In genomic region chr13:94607056-94607455, GRCh38 we compare ENCODE assay signal across 28 cellular contexts.
"Had no signal": no experiment of that assay in that cellular context is flagged by ENCODE, and none has a peak within 500 bp of the region (broad histone marks: within the 10 kb centered on the region; RNA-seq: fewer than 3 reads in every experiment).

No MANE protein-coding gene starts in this region.

- ATAC-seq: activated CD4-positive, CD25-positive, alpha-beta regulatory T cell treated with anti-CD3 and anti-CD28 coated beads, Interleukin-2, amount 50 U/mL, for 24 hours; activated T-cell treated with anti-CD3 and anti-CD28 coated beads, Interleukin-2, amount 50 U/mL, for 4 hours; effector memory CD8-positive, alpha-beta T cell; esophagus mucosa; left lung; upper lobe of right lung had no signal

- H3K9me3 ChIP-seq: adrenal gland, ascending aorta, colonic mucosa, left lung, ovary, prostate gland, thyroid gland, upper lobe of right lung had no signal

- H3K4me3 ChIP-seq: adrenal gland, ascending aorta, colonic mucosa, left lung, ovary, prostate gland, thyroid gland, upper lobe of right lung had no signal

- H3K36me3 ChIP-seq: colonic mucosa, ovary had no signal

- H3K9me3 Mint-ChIP-seq: activated CD4-positive, alpha-beta memory T cell treated with anti-CD3 and anti-CD28 coated beads, Interleukin-2, amount 10 ng/mL, durations not matched to agents 7 days and 5 days; activated CD4-positive, alpha-beta T cell treated with anti-CD3 and anti-CD28 coated beads, Interleukin-2, amount 10 ng/mL, durations not matched to agents 24 days and 14 days; activated T-cell treated with anti-CD3 and anti-CD28 coated beads, Interleukin-2, amount 50 U/mL, for 4 hours; effector memory CD8-positive, alpha-beta T cell; natural killer cell had no signal

- H3K4me3 Mint-ChIP-seq: activated CD4-positive, alpha-beta memory T cell treated with anti-CD3 and anti-CD28 coated beads, Interleukin-2, amount 10 ng/mL, durations not matched to agents 7 days and 5 days; activated CD4-positive, alpha-beta T cell treated with anti-CD3 and anti-CD28 coated beads, Interleukin-2, amount 10 ng/mL, durations not matched to agents 24 days and 14 days; activated T-cell treated with anti-CD3 and anti-CD28 coated beads, Interleukin-2, amount 50 U/mL, for 4 hours; effector memory CD8-positive, alpha-beta T cell; natural killer cell had no signal

- H3K27ac ChIP-seq: adrenal gland, ascending aorta, colonic mucosa, left lung, ovary, prostate gland, thyroid gland, upper lobe of right lung, VCaP had no signal

- DNase-seq: activated CD4-positive, alpha-beta memory T cell treated with anti-CD3 and anti-CD28 coated beads, Interleukin-2, amount 10 ng/mL, durations not matched to agents 7 days and 5 days; activated CD4-positive, alpha-beta T cell treated with anti-CD3 and anti-CD28 coated beads, Interleukin-2, amount 10 ng/mL, durations not matched to agents 24 days and 14 days; activated effector memory CD4-positive, alpha-beta T cell treated with anti-CD3 and anti-CD28 coated beads, Interleukin-2, amount 50 U/mL, for 16 hours; activated naive CD4-positive, alpha-beta T cell treated with anti-CD3 and anti-CD28 coated beads, Interleukin-2, amount 50 U/mL, for 16 hours; activated T-cell treated with anti-CD3 and anti-CD28 coated beads, Interleukin-2, amount 50 U/mL, for 4 hours; adrenal gland; colonic mucosa; dorsolateral prefrontal cortex; effector memory CD8-positive, alpha-beta T cell; foreskin melanocyte; glutamatergic neuron; hippocampal formation; kidney glomerular epithelial cell; left lung; midbrain; natural killer cell; ovary; stimulated activated CD4-positive, alpha-beta T cell treated with anti-CD3 and anti-CD28 coated beads, Interleukin-2, amount 100 ng/mL, for 48 hours; stimulated activated CD8-positive, alpha-beta memory T cell treated with anti-CD3 and anti-CD28 coated beads, Interleukin-4, amount 100 ng/mL, for 48 hours; stimulated activated naive CD4-positive, alpha-beta T cell treated with Interleukin-2 at 50 U/mL for 16 hours; substantia nigra; thyroid gland; upper lobe of right lung had no signal

- H3K4me1 ChIP-seq: colonic mucosa, prostate gland had no signal

- H3K27ac Mint-ChIP-seq: activated CD4-positive, alpha-beta memory T cell treated with anti-CD3 and anti-CD28 coated beads, Interleukin-2, amount 10 ng/mL, durations not matched to agents 7 days and 5 days; activated CD4-positive, alpha-beta T cell treated with anti-CD3 and anti-CD28 coated beads, Interleukin-2, amount 10 ng/mL, durations not matched to agents 24 days and 14 days had no signal

- H3K27me3 ChIP-seq: adrenal gland, ascending aorta, colonic mucosa, dorsolateral prefrontal cortex, left lung, ovary, thyroid gland, upper lobe of right lung had no signal

- H3K27me3 Mint-ChIP-seq: activated CD4-positive, alpha-beta memory T cell treated with anti-CD3 and anti-CD28 coated beads, Interleukin-2, amount 10 ng/mL, durations not matched to agents 7 days and 5 days; activated CD4-positive, alpha-beta T cell treated with anti-CD3 and anti-CD28 coated beads, Interleukin-2, amount 10 ng/mL, durations not matched to agents 24 days and 14 days; effector memory CD8-positive, alpha-beta T cell had no signal
